ENCODE assay signal across 1 cellular context in the genomic region with DNA sequence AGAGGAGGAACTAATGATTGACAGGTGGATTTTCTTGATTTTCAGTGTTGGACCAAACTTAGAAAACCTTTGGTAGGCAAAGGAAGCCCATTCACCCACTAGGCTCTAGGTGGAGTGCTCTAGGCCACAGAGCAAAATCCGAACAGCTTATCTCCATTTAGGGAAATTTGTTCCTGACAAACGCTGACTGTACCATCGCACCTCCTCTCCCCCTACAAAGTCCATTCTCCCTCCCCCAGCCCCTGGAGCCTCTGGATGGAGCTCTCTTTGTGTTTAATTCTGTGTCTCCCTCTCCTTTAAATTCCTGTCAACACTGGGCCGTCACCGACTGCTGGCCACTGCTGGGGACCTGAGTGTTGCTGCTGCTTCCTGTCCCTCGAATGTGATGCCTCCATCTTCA.
TF ChIP-seq lines count a peak whose summit lies in the region.

No MANE protein-coding gene starts in this region.

TF ChIP-seq in GM23338, 12 proteins besides CTCF, POLR2A, EP300 and RAD21 (continued from another document):
- TF ChIP-seq STAT1 (IDR thresholded peaks at IDR 0.05; ENCODE audit: unreplicated experiment) (no peak), NANOG (IDR thresholded peaks at IDR 0.05; ENCODE audit: borderline replicate concordance) (no peak), ZNF114 (CRISPR knock-in tag; IDR thresholded peaks at IDR 0.05) (no peak)
